Comparison of ENCODE assay signal across 1 cellular context in genomic region chr1:200029035-200029623, GRCh38.
TF ChIP-seq lines count a peak whose summit lies in the region.

No MANE protein-coding gene starts in this region.

TF ChIP-seq in HEK293, 187 proteins besides CTCF, POLR2A, EP300 and RAD21 (continued from another document and continues in another):
- TF ChIP-seq REST (tag by site-specific recombination; IDR thresholded peaks at IDR 0.05) (no peak), KLF9 (tag by site-specific recombination; IDR thresholded peaks at IDR 0.05; ENCODE audit: low read depth) (no peak), ZNF433 (tag by site-specific recombination; IDR thresholded peaks at IDR 0.05; ENCODE audit: low read depth) (no peak), ZBTB1 (tag by site-specific recombination; IDR thresholded peaks at IDR 0.05) (no peak), ZNF670 (tag by site-specific recombination; IDR thresholded peaks at IDR 0.05; ENCODE audit: low read depth) (no peak), ZNF16 (tag by site-specific recombination; IDR thresholded peaks at IDR 0.05; ENCODE audit: low read depth) (no peak), KLF7 (tag by site-specific recombination; IDR thresholded peaks at IDR 0.05; ENCODE audit: borderline replicate concordance) (no peak), ZNF19 (tag by site-specific recombination; IDR thresholded peaks at IDR 0.05; ENCODE audit: low read depth) (no peak), ZFP3 (tag by site-specific recombination; IDR thresholded peaks at IDR 0.05; ENCODE audit: low read depth) (no peak), TCF7L2 (IDR thresholded peaks at IDR 0.05; ENCODE audit: borderline replicate concordance, low read depth, low read length) (no peak), ZNF23 (tag by site-specific recombination; IDR thresholded peaks at IDR 0.05; ENCODE audit: borderline replicate concordance) (no peak), ZNF660 (tag by site-specific recombination; IDR thresholded peaks at IDR 0.05) (peak; percentile 60), ZNF175 (tag by site-specific recombination; IDR thresholded peaks at IDR 0.05) (no peak), ZBTB44 (tag by site-specific recombination; IDR thresholded peaks at IDR 0.05) (peak; percentile 57; the same call in 1 of the 2 replicates), ZSCAN16 (tag by site-specific recombination; IDR thresholded peaks at IDR 0.05) (no peak), ZNF248 (tag by site-specific recombination; IDR thresholded peaks at IDR 0.05) (no peak), ZBTB17 (tag by site-specific recombination; IDR thresholded peaks at IDR 0.05) (peak; percentile 72; the same call in 1 of the 2 replicates), ZNF391 (tag by site-specific recombination; IDR thresholded peaks at IDR 0.05; ENCODE audit: borderline replicate concordance, low read depth) (no peak), ZXDB (tag by site-specific recombination; IDR thresholded peaks at IDR 0.05) (peak; percentile 13; the same call in 1 of the 2 replicates), ZNF600 (tag by site-specific recombination; IDR thresholded peaks at IDR 0.05) (peak; percentile 87), PRDM6 (tag by site-specific recombination; IDR thresholded peaks at IDR 0.05) (no peak), ZNF560 (tag by site-specific recombination; IDR thresholded peaks at IDR 0.05; ENCODE audit: borderline replicate concordance) (no peak), KLF8 (tag by site-specific recombination; IDR thresholded peaks at IDR 0.05) (no peak; the same call in 1 of the 2 replicates), ZBTB6 (tag by site-specific recombination; IDR thresholded peaks at IDR 0.05) (peak; percentile 47; the same call in 1 of the 2 replicates), ZNF335 (tag by site-specific recombination; conservative IDR thresholded peaks at IDR 0.05) (0 out of 2 replicates have a peak, but pooled peaks have one; percentile 4), ZNF585B (tag by site-specific recombination; IDR thresholded peaks at IDR 0.05) (no peak), ZBTB11 (tag by site-specific recombination; conservative IDR thresholded peaks at IDR 0.05; ENCODE audit: low read depth) (peak; percentile 73), ZBTB10 (tag by site-specific recombination; IDR thresholded peaks at IDR 0.05) (no peak), ZNF114 (tag by site-specific recombination; IDR thresholded peaks at IDR 0.05) (no peak), ZNF792 (tag by site-specific recombination; IDR thresholded peaks at IDR 0.05) (0 out of 2 replicates have a peak, but pooled peaks have one; percentile 30), ZNF394 (tag by site-specific recombination; IDR thresholded peaks at IDR 0.05; ENCODE audit: borderline replicate concordance) (no peak), ZFP37 (tag by site-specific recombination; IDR thresholded peaks at IDR 0.05) (no peak), SP7 (tag by site-specific recombination; IDR thresholded peaks at IDR 0.05) (0 out of 2 replicates have a peak, but pooled peaks have one; percentile 37), ZNF692 (tag by site-specific recombination; IDR thresholded peaks at IDR 0.05) (no peak), ZNF184 (tag by site-specific recombination; IDR thresholded peaks at IDR 0.05) (no peak), ELK4 (IDR thresholded peaks at IDR 0.05; ENCODE audit: borderline replicate concordance, low read depth, low read length) (no peak), TSHZ1 (tag by site-specific recombination; IDR thresholded peaks at IDR 0.05; ENCODE audit: borderline replicate concordance) (no peak), ZNF404 (tag by site-specific recombination; IDR thresholded peaks at IDR 0.05) (no peak), YY1 (tag by site-specific recombination; IDR thresholded peaks at IDR 0.05) (0 out of 2 replicates have a peak, but pooled peaks have one; percentile 9), ZNF791 (tag by site-specific recombination; IDR thresholded peaks at IDR 0.05) (no peak)
